ENCODE assay signal across 11 cellular contexts in the genomic region with DNA sequence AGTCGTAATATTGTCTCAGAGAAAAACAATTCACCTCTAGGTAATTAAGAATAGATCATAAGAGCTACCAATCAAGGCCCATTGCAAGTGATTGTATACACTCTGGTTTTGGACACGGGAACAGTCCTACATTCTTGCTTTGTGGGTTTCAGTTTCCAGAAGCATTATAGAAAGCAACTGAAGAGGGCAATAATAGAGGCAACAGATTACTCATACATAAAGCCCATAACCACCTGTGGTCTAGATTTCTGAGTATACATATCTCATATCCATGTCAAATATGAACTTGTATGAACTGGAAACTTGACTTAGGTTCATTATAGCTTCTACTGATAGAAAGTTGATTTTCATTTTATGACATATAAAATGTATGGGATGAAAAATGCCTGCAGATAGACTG.
DNase-seq lines count a peak whose midpoint lies in the region; ATAC-seq, FAIRE-seq and TF ChIP-seq lines count a peak whose summit lies in the region.
"Had no signal": no experiment of that assay in that cellular context is flagged by ENCODE, and none has a peak within 500 bp of the region (broad histone marks: within the 10 kb centered on the region; RNA-seq: fewer than 3 reads in every experiment).

No MANE protein-coding gene starts in this region.

- H3K36me3 ChIP-seq in kidney (ENCODE audit: control insufficient read depth in 1 of 2, insufficient read depth in 2 of 2, low read length in 2 of 2) = peaks cover 3 to 17% of the 10 kb centered on the region in 2 donors
- peaks cover 10% of the 10 kb centered on the region for H3K36me3 ChIP-seq in HAP-1 (replicated peaks)

- no peak for FAIRE-seq in kidney (lab: Jason Lieb, UNC)
- FAIRE-seq: K562 had no signal

- in situ Hi-C loops in HAP-1 (cut with MboI; ENCODE audit: low sequenced_read_pairs) = no loop called here

- H3K27ac Mint-ChIP-seq in activated naive CD4-positive, alpha-beta T cell treated with anti-CD3 and anti-CD28 coated beads for 36 hours = peak overlapping the region; percentile 74
- peak overlapping the region; percentile 24 for H3K27ac Mint-ChIP-seq in stimulated activated naive CD8-positive, alpha-beta T cell treated with anti-CD3 and anti-CD28 coated beads, Interleukin-15, Interleukin-2, amounts not matched to agents 100 ng/mL and 50 ng/mL, for 24 hours

- H3K9ac ChIP-seq in kidney (ENCODE audit: low read length in 2 of 2) = no peak overlapping the region

- CTCF ChIA-PET in activated naive CD4-positive, alpha-beta T cell treated with anti-CD3 and anti-CD28 coated beads for 36 hours (lab: Charles Lee) = interaction anchor here (1.0 to 1.3 kb wide), 3 partner anchors 112 to 266 kb away, joined by 3 read pairs; no protein-coding TSS in a partner anchor

- H3K9me3 Mint-ChIP-seq in activated naive CD4-positive, alpha-beta T cell treated with anti-CD3 and anti-CD28 coated beads for 36 hours = peaks cover 2% of the 10 kb centered on the region
- no peaks in the 10 kb centered on the region for H3K9me3 Mint-ChIP-seq in stimulated activated naive CD8-positive, alpha-beta T cell treated with anti-CD3 and anti-CD28 coated beads, Interleukin-15, Interleukin-2, amounts not matched to agents 100 ng/mL and 50 ng/mL, for 24 hours

- H3K4me1 ChIP-seq in kidney (ENCODE audit: control insufficient read depth in 1 of 2, insufficient read depth in 1 of 2, low read depth in 1 of 2, low read length in 2 of 2) = no peaks in the 10 kb centered on the region
- peaks cover 2% of the 10 kb centered on the region; the same call in 1 of the 2 replicates for H3K4me1 ChIP-seq in HAP-1
- H3K4me1 ChIP-seq: right lobe of liver had no signal

- no peak overlapping the region for H3K27ac ChIP-seq in kidney (ENCODE audit: low read depth in 2 of 2, low read length in 2 of 2)
- H3K27ac ChIP-seq: right lobe of liver had no signal

- no peaks in the 10 kb centered on the region for H3K27me3 Mint-ChIP-seq in activated naive CD4-positive, alpha-beta T cell treated with anti-CD3 and anti-CD28 coated beads for 36 hours (ENCODE audit: low read depth)
- H3K27me3 Mint-ChIP-seq in stimulated activated naive CD8-positive, alpha-beta T cell treated with anti-CD3 and anti-CD28 coated beads, Interleukin-15, Interleukin-2, amounts not matched to agents 100 ng/mL and 50 ng/mL, for 24 hours = no peaks in the 10 kb centered on the region

- no peak overlapping the region for H3K4me3 Mint-ChIP-seq in activated naive CD4-positive, alpha-beta T cell treated with anti-CD3 and anti-CD28 coated beads for 36 hours
- H3K4me3 Mint-ChIP-seq in stimulated activated naive CD8-positive, alpha-beta T cell treated with anti-CD3 and anti-CD28 coated beads, Interleukin-15, Interleukin-2, amounts not matched to agents 100 ng/mL and 50 ng/mL, for 24 hours = peak overlapping the region; percentile 42

- peak; percentile 9 for DNase-seq in activated naive CD4-positive, alpha-beta T cell treated with anti-CD3 and anti-CD28 coated beads for 36 hours
- no peak for DNase-seq in activated naive CD4-positive, alpha-beta T cell treated with anti-CD3 and anti-CD28 coated beads, Interleukin-2, amount 50 U/mL, for 16 hours
- no peak for DNase-seq in kidney
- no peak for DNase-seq in HAP-1 (ENCODE audit: low spot score in 2 of 2)
- DNase-seq in NCI-H1048 (lab: John Stamatoyannopoulos, UW) = no peak
- DNase-seq: amygdala, right lobe of liver had no signal

- H3K36me3 Mint-ChIP-seq in activated naive CD4-positive, alpha-beta T cell treated with anti-CD3 and anti-CD28 coated beads for 36 hours (ENCODE audit: low read depth) = peaks cover 50% of the 10 kb centered on the region
- peaks cover 83% of the 10 kb centered on the region for H3K36me3 Mint-ChIP-seq in stimulated activated naive CD8-positive, alpha-beta T cell treated with anti-CD3 and anti-CD28 coated beads, Interleukin-15, Interleukin-2, amounts not matched to agents 100 ng/mL and 50 ng/mL, for 24 hours (ENCODE audit: low read depth)

- no peak for TF ChIP-seq CTCF in kidney (IDR thresholded peaks at IDR 0.05; ENCODE audit: borderline replicate concordance, extremely low read depth, insufficient read depth)

- H3K4me1 Mint-ChIP-seq in activated naive CD4-positive, alpha-beta T cell treated with anti-CD3 and anti-CD28 coated beads for 36 hours (ENCODE audit: low read depth) = peaks cover 30% of the 10 kb centered on the region
- H3K4me1 Mint-ChIP-seq in stimulated activated naive CD8-positive, alpha-beta T cell treated with anti-CD3 and anti-CD28 coated beads, Interleukin-15, Interleukin-2, amounts not matched to agents 100 ng/mL and 50 ng/mL, for 24 hours (ENCODE audit: low read depth) = peaks cover 29% of the 10 kb centered on the region

- H3K9me3 ChIP-seq in kidney (ENCODE audit: control insufficient read depth in 1 of 2, low read length in 2 of 2) = no peaks in the 10 kb centered on the region
- H3K9me3 ChIP-seq in HAP-1 = no peaks in the 10 kb centered on the region
- H3K9me3 ChIP-seq: right lobe of liver had no signal

- H3K4me3 ChIP-seq in kidney (ENCODE audit: low read length in 2 of 2) (no peak overlapping the region), HAP-1 (no peak overlapping the region)
- H3K4me3 ChIP-seq: K562, right lobe of liver had no signal

- intact Hi-C loops in activated naive CD4-positive, alpha-beta T cell treated with anti-CD3 and anti-CD28 coated beads for 36 hours (cut with micrococcal nuclease) = loop anchor here (1.0 to 2.0 kb wide), 8 partner anchors 16 to 288 kb away; partner anchors contain the start of gene DIS3L2
- intact Hi-C loops in kidney (cut with DNase I) = no loop called here

- ATAC-seq in GM21786 (IDR thresholded peaks at IDR 0.05; ENCODE audit: unreplicated experiment) (peak; percentile 99), HG03432 (IDR thresholded peaks at IDR 0.05; ENCODE audit: unreplicated experiment) (peak; percentile 98)
- ATAC-seq: K562, right lobe of liver had no signal

- no peaks in the 10 kb centered on the region for H3K27me3 ChIP-seq in HAP-1 (ENCODE audit: low read depth)
- H3K27me3 ChIP-seq: right lobe of liver had no signal
